ENCODE assay signal across 1 cellular context in the genomic region with DNA sequence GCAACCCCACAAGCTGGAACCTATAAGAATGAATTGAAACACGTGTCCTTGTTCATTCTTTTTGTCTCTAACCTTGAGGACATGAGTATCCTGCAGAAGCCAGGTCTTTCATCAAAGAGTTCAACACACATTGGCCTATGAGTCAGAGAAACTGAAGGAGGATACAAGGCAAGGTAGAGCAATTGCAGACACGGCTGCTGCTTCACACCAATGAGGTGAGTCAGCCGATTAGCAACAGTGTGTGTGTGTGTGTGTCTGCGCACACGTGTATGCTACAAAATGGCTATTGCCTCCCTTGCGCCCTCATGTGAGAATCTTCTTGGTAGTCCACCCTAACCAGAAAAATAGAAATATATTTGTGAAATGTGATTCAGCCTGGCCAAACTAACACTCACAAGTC.
TF ChIP-seq lines count a peak whose summit lies in the region.

No MANE protein-coding gene starts in this region.

TF ChIP-seq in GM23338, 12 proteins besides CTCF, POLR2A, EP300 and RAD21 (continued from another document):
- no peak for TF ChIP-seq NANOG (IDR thresholded peaks at IDR 0.05; ENCODE audit: borderline replicate concordance)
- TF ChIP-seq, protein P1, sequence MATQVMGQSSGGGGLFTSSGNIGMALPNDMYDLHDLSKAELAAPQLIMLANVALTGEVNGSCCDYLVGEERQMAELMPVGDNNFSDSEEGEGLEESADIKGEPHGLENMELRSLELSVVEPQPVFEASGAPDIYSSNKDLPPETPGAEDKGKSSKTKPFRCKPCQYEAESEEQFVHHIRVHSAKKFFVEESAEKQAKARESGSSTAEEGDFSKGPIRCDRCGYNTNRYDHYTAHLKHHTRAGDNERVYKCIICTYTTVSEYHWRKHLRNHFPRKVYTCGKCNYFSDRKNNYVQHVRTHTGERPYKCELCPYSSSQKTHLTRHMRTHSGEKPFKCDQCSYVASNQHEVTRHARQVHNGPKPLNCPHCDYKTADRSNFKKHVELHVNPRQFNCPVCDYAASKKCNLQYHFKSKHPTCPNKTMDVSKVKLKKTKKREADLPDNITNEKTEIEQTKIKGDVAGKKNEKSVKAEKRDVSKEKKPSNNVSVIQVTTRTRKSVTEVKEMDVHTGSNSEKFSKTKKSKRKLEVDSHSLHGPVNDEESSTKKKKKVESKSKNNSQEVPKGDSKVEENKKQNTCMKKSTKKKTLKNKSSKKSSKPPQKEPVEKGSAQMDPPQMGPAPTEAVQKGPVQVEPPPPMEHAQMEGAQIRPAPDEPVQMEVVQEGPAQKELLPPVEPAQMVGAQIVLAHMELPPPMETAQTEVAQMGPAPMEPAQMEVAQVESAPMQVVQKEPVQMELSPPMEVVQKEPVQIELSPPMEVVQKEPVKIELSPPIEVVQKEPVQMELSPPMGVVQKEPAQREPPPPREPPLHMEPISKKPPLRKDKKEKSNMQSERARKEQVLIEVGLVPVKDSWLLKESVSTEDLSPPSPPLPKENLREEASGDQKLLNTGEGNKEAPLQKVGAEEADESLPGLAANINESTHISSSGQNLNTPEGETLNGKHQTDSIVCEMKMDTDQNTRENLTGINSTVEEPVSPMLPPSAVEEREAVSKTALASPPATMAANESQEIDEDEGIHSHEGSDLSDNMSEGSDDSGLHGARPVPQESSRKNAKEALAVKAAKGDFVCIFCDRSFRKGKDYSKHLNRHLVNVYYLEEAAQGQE (IDR thresholded peaks at IDR 0.05; ENCODE audit: unreplicated experiment) = no peak
- TF ChIP-seq, protein P2, sequence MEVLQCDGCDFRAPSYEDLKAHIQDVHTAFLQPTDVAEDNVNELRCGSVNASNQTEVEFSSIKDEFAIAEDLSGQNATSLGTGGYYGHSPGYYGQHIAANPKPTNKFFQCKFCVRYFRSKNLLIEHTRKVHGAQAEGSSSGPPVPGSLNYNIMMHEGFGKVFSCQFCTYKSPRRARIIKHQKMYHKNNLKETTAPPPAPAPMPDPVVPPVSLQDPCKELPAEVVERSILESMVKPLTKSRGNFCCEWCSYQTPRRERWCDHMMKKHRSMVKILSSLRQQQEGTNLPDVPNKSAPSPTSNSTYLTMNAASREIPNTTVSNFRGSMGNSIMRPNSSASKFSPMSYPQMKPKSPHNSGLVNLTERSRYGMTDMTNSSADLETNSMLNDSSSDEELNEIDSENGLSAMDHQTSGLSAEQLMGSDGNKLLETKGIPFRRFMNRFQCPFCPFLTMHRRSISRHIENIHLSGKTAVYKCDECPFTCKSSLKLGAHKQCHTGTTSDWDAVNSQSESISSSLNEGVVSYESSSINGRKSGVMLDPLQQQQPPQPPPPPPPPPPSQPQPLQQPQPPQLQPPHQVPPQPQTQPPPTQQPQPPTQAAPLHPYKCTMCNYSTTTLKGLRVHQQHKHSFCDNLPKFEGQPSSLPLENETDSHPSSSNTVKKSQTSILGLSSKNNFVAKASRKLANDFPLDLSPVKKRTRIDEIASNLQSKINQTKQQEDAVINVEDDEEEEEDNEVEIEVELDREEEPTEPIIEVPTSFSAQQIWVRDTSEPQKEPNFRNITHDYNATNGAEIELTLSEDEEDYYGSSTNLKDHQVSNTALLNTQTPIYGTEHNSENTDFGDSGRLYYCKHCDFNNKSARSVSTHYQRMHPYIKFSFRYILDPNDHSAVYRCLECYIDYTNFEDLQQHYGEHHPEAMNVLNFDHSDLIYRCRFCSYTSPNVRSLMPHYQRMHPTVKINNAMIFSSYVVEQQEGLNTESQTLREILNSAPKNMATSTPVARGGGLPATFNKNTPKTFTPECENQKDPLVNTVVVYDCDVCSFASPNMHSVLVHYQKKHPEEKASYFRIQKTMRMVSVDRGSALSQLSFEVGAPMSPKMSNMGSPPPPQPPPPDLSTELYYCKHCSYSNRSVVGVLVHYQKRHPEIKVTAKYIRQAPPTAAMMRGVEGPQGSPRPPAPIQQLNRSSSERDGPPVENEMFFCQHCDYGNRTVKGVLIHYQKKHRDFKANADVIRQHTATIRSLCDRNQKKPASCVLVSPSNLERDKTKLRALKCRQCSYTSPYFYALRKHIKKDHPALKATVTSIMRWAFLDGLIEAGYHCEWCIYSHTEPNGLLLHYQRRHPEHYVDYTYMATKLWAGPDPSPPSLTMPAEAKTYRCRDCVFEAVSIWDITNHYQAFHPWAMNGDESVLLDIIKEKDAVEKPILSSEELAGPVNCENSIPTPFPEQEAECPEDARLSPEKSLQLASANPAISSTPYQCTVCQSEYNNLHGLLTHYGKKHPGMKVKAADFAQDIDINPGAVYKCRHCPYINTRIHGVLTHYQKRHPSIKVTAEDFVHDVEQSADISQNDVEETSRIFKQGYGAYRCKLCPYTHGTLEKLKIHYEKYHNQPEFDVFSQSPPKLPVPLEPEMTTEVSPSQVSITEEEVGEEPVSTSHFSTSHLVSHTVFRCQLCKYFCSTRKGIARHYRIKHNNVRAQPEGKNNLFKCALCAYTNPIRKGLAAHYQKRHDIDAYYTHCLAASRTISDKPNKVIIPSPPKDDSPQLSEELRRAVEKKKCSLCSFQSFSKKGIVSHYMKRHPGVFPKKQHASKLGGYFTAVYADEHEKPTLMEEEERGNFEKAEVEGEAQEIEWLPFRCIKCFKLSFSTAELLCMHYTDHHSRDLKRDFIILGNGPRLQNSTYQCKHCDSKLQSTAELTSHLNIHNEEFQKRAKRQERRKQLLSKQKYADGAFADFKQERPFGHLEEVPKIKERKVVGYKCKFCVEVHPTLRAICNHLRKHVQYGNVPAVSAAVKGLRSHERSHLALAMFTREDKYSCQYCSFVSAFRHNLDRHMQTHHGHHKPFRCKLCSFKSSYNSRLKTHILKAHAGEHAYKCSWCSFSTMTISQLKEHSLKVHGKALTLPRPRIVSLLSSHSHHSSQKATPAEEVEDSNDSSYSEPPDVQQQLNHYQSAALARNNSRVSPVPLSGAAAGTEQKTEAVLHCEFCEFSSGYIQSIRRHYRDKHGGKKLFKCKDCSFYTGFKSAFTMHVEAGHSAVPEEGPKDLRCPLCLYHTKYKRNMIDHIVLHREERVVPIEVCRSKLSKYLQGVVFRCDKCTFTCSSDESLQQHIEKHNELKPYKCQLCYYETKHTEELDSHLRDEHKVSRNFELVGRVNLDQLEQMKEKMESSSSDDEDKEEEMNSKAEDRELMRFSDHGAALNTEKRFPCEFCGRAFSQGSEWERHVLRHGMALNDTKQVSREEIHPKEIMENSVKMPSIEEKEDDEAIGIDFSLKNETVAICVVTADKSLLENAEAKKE (CRISPR knock-in tag; IDR thresholded peaks at IDR 0.05) = no peak
- no peak for TF ChIP-seq EZH2 (IDR thresholded peaks at IDR 0.05; ENCODE audit: low read depth, unreplicated experiment)
- no peak for TF ChIP-seq JUNB (IDR thresholded peaks at IDR 0.05; ENCODE audit: unreplicated experiment)
- TF ChIP-seq ZNF114 (CRISPR knock-in tag; IDR thresholded peaks at IDR 0.05) = no peak
- TF ChIP-seq ZNF331 (CRISPR knock-in tag; IDR thresholded peaks at IDR 0.05; ENCODE audit: low read depth) = no peak
- TF ChIP-seq, protein P3, sequence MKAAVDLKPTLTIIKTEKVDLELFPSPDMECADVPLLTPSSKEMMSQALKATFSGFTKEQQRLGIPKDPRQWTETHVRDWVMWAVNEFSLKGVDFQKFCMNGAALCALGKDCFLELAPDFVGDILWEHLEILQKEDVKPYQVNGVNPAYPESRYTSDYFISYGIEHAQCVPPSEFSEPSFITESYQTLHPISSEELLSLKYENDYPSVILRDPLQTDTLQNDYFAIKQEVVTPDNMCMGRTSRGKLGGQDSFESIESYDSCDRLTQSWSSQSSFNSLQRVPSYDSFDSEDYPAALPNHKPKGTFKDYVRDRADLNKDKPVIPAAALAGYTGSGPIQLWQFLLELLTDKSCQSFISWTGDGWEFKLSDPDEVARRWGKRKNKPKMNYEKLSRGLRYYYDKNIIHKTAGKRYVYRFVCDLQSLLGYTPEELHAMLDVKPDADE (IDR thresholded peaks at IDR 0.05) = no peak
- TF ChIP-seq EZH2phosphoT487 (IDR thresholded peaks at IDR 0.05; ENCODE audit: unreplicated experiment) = no peak
